ENCODE assay signal across 8 cellular contexts in genomic region chr2:85266424-85267041, GRCh38.
DNase-seq lines count a peak whose midpoint lies in the region; ATAC-seq and TF ChIP-seq lines count a peak whose summit lies in the region.

No MANE protein-coding gene starts in this region.

- H2AFZ ChIP-seq in SU-DHL-6 (ENCODE audit: low read depth, low read length, severe bottlenecking) (no peak overlapping the region), mesenchymal stem cell (ENCODE audit: low read depth, low read length) (no peak overlapping the region)

- no peak overlapping the region for H4K8ac ChIP-seq in mesenchymal stem cell (ENCODE audit: low read length)

- H3K14ac ChIP-seq in mesenchymal stem cell (ENCODE audit: low read length in 2 of 2), result no peak overlapping the region

- no peak overlapping the region for H2BK120ac ChIP-seq in mesenchymal stem cell (ENCODE audit: low read depth, low read length)

- H3K27me3 ChIP-seq in SU-DHL-6 (ENCODE audit: low read length) (no peaks in the 10 kb centered on the region), mesenchymal stem cell (ENCODE audit: control insufficient read depth in 1 of 2, insufficient read depth in 1 of 2, low read length in 2 of 2) (no peaks in the 10 kb centered on the region)

- peak; percentile 68 for ATAC-seq in HG03045 (IDR thresholded peaks at IDR 0.05; ENCODE audit: unreplicated experiment)
- peak; percentile 67 for ATAC-seq in activated naive CD8-positive, alpha-beta T cell treated with anti-CD3 and anti-CD28 coated beads, Interleukin-2, amount 10 ng/mL, durations not matched to agents 7 days and 5 days (ENCODE audit: low read depth)
- peak; percentile 59 for ATAC-seq in left ventricle myocardium superior

- intact Hi-C loops in left ventricle myocardium superior (cut with micrococcal nuclease), result no loop called here

- H3K9me2 ChIP-seq in SU-DHL-6 (replicated peaks; ENCODE audit: insufficient read depth, low read length), result no peaks in the 10 kb centered on the region

- no peak overlapping the region for H2BK12ac ChIP-seq in mesenchymal stem cell (ENCODE audit: low read length in 2 of 2)

- no peak overlapping the region for H2BK15ac ChIP-seq in mesenchymal stem cell (ENCODE audit: low read depth, poor library complexity, severe bottlenecking)

- H3K9me3 ChIP-seq in SU-DHL-6 (ENCODE audit: insufficient read depth, low read length) (no peaks in the 10 kb centered on the region), mesenchymal stem cell (ENCODE audit: control insufficient read depth, low read length) (no peaks in the 10 kb centered on the region)

- H2BK5ac ChIP-seq in mesenchymal stem cell (ENCODE audit: low read depth, low read length, poor library complexity, severe bottlenecking), result no peak overlapping the region

- no peak overlapping the region for H3K27ac ChIP-seq in SU-DHL-6 (ENCODE audit: low read depth, low read length)
- H3K27ac ChIP-seq in mesenchymal stem cell (ENCODE audit: low read length, poor library complexity, severe bottlenecking), result no peak overlapping the region

- H3F3A ChIP-seq in SU-DHL-6 (ENCODE audit: insufficient read depth), result no peaks in the 10 kb centered on the region

- H3K79me1 ChIP-seq in mesenchymal stem cell (replicated peaks; ENCODE audit: low read length, poor library complexity, severe bottlenecking), result peaks cover 3% of the 10 kb centered on the region

- H3K18ac ChIP-seq in mesenchymal stem cell (ENCODE audit: low read depth in 1 of 2, low read length in 2 of 2), result no peak overlapping the region

- no peaks in the 10 kb centered on the region for H3K36me3 Mint-ChIP-seq in activated naive CD8-positive, alpha-beta T cell treated with anti-CD3 and anti-CD28 coated beads, Interleukin-2, amount 10 ng/mL, durations not matched to agents 7 days and 5 days

- peak; percentile 98 for TF ChIP-seq CTCF in SU-DHL-6 (IDR thresholded peaks at IDR 0.05; ENCODE audit: insufficient read depth, low read length, poor library complexity, severe bottlenecking)

- peaks cover 6% of the 10 kb centered on the region for H3K4me1 ChIP-seq in mesenchymal stem cell (ENCODE audit: control insufficient read depth, insufficient read depth, low read depth, low read length)

- H3K9ac ChIP-seq in SU-DHL-6 (ENCODE audit: low read length) (no peak overlapping the region), mesenchymal stem cell (ENCODE audit: low read length) (no peak overlapping the region)

- H3K4me2 ChIP-seq in SU-DHL-6 (ENCODE audit: low read depth, low read length, poor library complexity, severe bottlenecking) (no peak overlapping the region), mesenchymal stem cell (ENCODE audit: low read length, poor library complexity, severe bottlenecking) (no peak overlapping the region)

- no peak overlapping the region for H4K91ac ChIP-seq in mesenchymal stem cell (ENCODE audit: low read length)

- POLR2A ChIA-PET in activated naive CD8-positive, alpha-beta T cell treated with anti-CD3 and anti-CD28 coated beads, Interleukin-2, amount 10 ng/mL, durations not matched to agents 7 days and 5 days (lab: Charles Lee), result interaction anchor here (0.7 kb wide), 1 partner anchor 116 kb away, joined by 3 read pairs; no protein-coding TSS in a partner anchor

- no peaks in the 10 kb centered on the region for H3K9me3 Mint-ChIP-seq in activated naive CD8-positive, alpha-beta T cell treated with anti-CD3 and anti-CD28 coated beads, Interleukin-2, amount 10 ng/mL, durations not matched to agents 7 days and 5 days

- no peak overlapping the region for H3K4me3 ChIP-seq in SU-DHL-6 (ENCODE audit: insufficient read depth, low read length, poor library complexity, severe bottlenecking)
- no peak overlapping the region for H3K4me3 ChIP-seq in mesenchymal stem cell (ENCODE audit: insufficient read depth in 1 of 2, low read depth in 1 of 2, low read length in 2 of 2)

- no peaks in the 10 kb centered on the region for H3K79me2 ChIP-seq in SU-DHL-6 (ENCODE audit: insufficient read depth, low read length)

- peaks cover 16% of the 10 kb centered on the region for H3K27me3 Mint-ChIP-seq in activated naive CD8-positive, alpha-beta T cell treated with anti-CD3 and anti-CD28 coated beads, Interleukin-2, amount 10 ng/mL, durations not matched to agents 7 days and 5 days

- H3K4ac ChIP-seq in mesenchymal stem cell (ENCODE audit: low read depth in 1 of 2, low read length in 2 of 2), result no peak overlapping the region

- whole genome bisulfite sequencing in mesenchymal stem cell, result 64% methylated on average over 5 of the region's 7 CpGs

- H3K4me1 Mint-ChIP-seq in activated naive CD8-positive, alpha-beta T cell treated with anti-CD3 and anti-CD28 coated beads, Interleukin-2, amount 10 ng/mL, durations not matched to agents 7 days and 5 days, result peaks cover 3% of the 10 kb centered on the region

- peak; percentile 7 for DNase-seq in NCI-H2196 (lab: John Stamatoyannopoulos, UW; ENCODE audit: unreplicated experiment)
- no peak for DNase-seq in NCI-H2196 treated with DMSO at 0.1 percent for 48 hours (lab: John Stamatoyannopoulos, UW; ENCODE audit: unreplicated experiment)
- DNase-seq in activated naive CD8-positive, alpha-beta T cell treated with anti-CD3 and anti-CD28 coated beads, Interleukin-2, amount 10 ng/mL, durations not matched to agents 7 days and 5 days, result peak; percentile 71
- DNase-seq in left ventricle myocardium superior, result peak; percentile 84
- DNase-seq in stimulated activated CD4-positive, alpha-beta T cell treated with anti-CD3 and anti-CD28 coated beads, Interleukin-12 subunit alpha, Interleukin-12 subunit beta, amount 100 ng/mL, for 24 hours (ENCODE audit: low read depth in 2 of 2), result peak; percentile 5 to 73
- DNase-seq in mesenchymal stem cell, result no peak

- H2AK5ac ChIP-seq in mesenchymal stem cell (ENCODE audit: low read length, severe bottlenecking), result no peak overlapping the region

- no peak overlapping the region for H3K27ac Mint-ChIP-seq in activated naive CD8-positive, alpha-beta T cell treated with anti-CD3 and anti-CD28 coated beads, Interleukin-2, amount 10 ng/mL, durations not matched to agents 7 days and 5 days

- no peak overlapping the region for H3K4me3 Mint-ChIP-seq in activated naive CD8-positive, alpha-beta T cell treated with anti-CD3 and anti-CD28 coated beads, Interleukin-2, amount 10 ng/mL, durations not matched to agents 7 days and 5 days

- no peaks in the 10 kb centered on the region for H4K20me1 ChIP-seq in SU-DHL-6 (ENCODE audit: low read depth, low read length)

- H3K36me3 ChIP-seq in SU-DHL-6 (ENCODE audit: low read length) (no peaks in the 10 kb centered on the region), mesenchymal stem cell (ENCODE audit: control insufficient read depth in 1 of 2, insufficient read depth in 2 of 2, low read depth in 1 of 2, low read length in 2 of 2) (peaks cover 0 to 5% of the 10 kb centered on the region in 2 experiments)

- no peak overlapping the region for H3K23ac ChIP-seq in mesenchymal stem cell (ENCODE audit: low read length in 2 of 2)

Comparison
In these comparisons a context has a peak if more than half of its experiments do, and no peak if none do; other contexts are left out.
1. DNase-seq: peak in NCI-H2196 (single experiment), activated naive CD8-positive, alpha-beta T cell treated with anti-CD3 and anti-CD28 coated beads, Interleukin-2, amount 10 ng/mL, durations not matched to agents 7 days and 5 days (single experiment), left ventricle myocardium superior (single experiment) and stimulated activated CD4-positive, alpha-beta T cell treated with anti-CD3 and anti-CD28 coated beads, Interleukin-12 subunit alpha, Interleukin-12 subunit beta, amount 100 ng/mL, for 24 hours (2 of 2); none in NCI-H2196 treated with DMSO at 0.1 percent for 48 hours (single experiment) and mesenchymal stem cell (single experiment).
2. Peak in every context shown above with its lines, with median percentiles within 50 percentile points of each other: ATAC-seq.